Comparison of ENCODE assay signal across 1 cellular context in genomic region chr12:57016348-57016747, GRCh38.
TF ChIP-seq lines count a peak whose summit lies in the region.

TSS of gene TAC3 (minus strand) at chr12:57016529. CDS start at chr12:57015797, 732 bp downstream.

TF ChIP-seq in HCT116, 20 proteins besides CTCF, POLR2A, EP300 and RAD21 (continued from another document):
- TF ChIP-seq ZBTB33 (IDR thresholded peaks at IDR 0.05; ENCODE audit: extremely low read depth, insufficient replicate concordance, low read length) (no peak), ZNF274 (IDR thresholded peaks at IDR 0.05; ENCODE audit: low read depth, low read length) (no peak), MAX (IDR thresholded peaks at IDR 0.05) (no peak)
